ENCODE assay signal across 8 cellular contexts in the genomic region with DNA sequence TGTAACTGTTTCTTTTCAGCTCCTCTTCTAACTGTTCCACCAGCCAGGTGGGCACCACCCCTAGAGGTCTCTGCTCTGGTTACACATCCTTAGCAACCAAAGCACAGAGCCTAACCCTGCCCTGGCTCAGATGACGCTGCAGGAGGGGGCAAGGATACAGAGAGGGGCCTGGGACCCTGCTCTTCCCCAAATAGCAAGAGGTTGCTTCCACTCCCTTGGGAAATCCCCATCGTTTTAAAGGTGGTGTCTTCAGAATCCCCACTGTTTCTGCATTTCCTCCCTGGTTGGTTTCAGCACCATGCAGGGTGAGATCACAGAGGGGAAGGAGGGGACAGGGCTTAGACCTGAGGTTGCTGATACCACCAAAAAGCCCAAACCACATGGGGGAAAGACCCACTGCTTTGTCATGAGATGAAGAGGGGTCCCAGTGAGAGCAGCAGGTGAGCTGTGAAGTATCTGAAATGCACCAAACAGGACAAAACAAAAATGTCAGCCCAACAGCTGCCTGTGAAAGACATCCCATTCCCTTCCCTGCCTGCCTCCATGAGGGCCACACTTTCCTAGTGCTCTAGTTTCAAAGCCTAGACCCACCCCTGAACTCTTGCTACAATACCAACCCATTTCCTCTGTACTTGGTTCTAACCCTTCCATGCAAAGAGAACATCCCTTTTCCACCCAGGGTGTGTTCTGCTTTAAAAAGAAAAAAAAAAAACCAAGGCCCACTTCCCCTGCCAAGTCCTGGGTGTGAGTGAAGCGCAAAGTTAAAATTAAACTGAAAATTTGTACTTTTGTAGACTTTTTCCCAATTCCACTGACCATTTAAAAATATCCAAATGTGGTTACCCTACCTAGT.
DNase-seq lines count a peak whose midpoint lies in the region; ATAC-seq and TF ChIP-seq lines count a peak whose summit lies in the region.

No MANE protein-coding gene starts in this region.

- TF ChIP-seq CTCF in GM10248 (IDR thresholded peaks at IDR 0.05; ENCODE audit: control extremely low read depth, extremely low read depth, low read depth, missing control alignments) = peak; percentile 4

- H3K4me3 Mint-ChIP-seq in activated naive CD4-positive, alpha-beta T cell treated with anti-CD3 and anti-CD28 coated beads, Interleukin-2, amount 10 ng/mL, durations not matched to agents 7 days and 5 days = peak overlapping the region; percentile 33

- peaks cover 21% of the 10 kb centered on the region for H3K36me3 Mint-ChIP-seq in activated naive CD4-positive, alpha-beta T cell treated with anti-CD3 and anti-CD28 coated beads, Interleukin-2, amount 10 ng/mL, durations not matched to agents 7 days and 5 days

- H3K4me1 Mint-ChIP-seq in activated naive CD4-positive, alpha-beta T cell treated with anti-CD3 and anti-CD28 coated beads, Interleukin-2, amount 10 ng/mL, durations not matched to agents 7 days and 5 days = peaks cover 74% of the 10 kb centered on the region

- ATAC-seq in GM21786 (IDR thresholded peaks at IDR 0.05; ENCODE audit: unreplicated experiment) = peak; percentile 52

- H3K27ac Mint-ChIP-seq in activated naive CD4-positive, alpha-beta T cell treated with anti-CD3 and anti-CD28 coated beads, Interleukin-2, amount 10 ng/mL, durations not matched to agents 7 days and 5 days = peak overlapping the region; percentile 87

- DNase-seq in GM10248 (ENCODE audit: extremely low spot score) (peak; percentile 77), NOMO-1 (lab: John Stamatoyannopoulos, UW; ENCODE audit: unreplicated experiment in 2 of 2) (peak; percentile 26 to 49), middle frontal gyrus (ENCODE audit: extremely low spot score, low spot score) (no peak), RPMI8226 (no peak), NCI-H187 treated with DMSO at 0.1 percent for 48 hours (lab: John Stamatoyannopoulos, UW) (no peak)
- DNase-seq in activated naive CD4-positive, alpha-beta T cell treated with anti-CD3 and anti-CD28 coated beads, Interleukin-2, amount 10 ng/mL, durations not matched to agents 7 days and 5 days = peak; percentile 67
- DNase-seq in stimulated activated CD4-positive, alpha-beta T cell treated with anti-CD3 and anti-CD28 coated beads, Interleukin-4, amount 100 ng/mL, for 1 hour = peak; percentile 38

- no peaks in the 10 kb centered on the region for H3K27me3 Mint-ChIP-seq in activated naive CD4-positive, alpha-beta T cell treated with anti-CD3 and anti-CD28 coated beads, Interleukin-2, amount 10 ng/mL, durations not matched to agents 7 days and 5 days

- POLR2A ChIA-PET in GM10248 (lab: Yijun Ruan, JAX) = no interaction called here

- no peaks in the 10 kb centered on the region for H3K9me3 Mint-ChIP-seq in activated naive CD4-positive, alpha-beta T cell treated with anti-CD3 and anti-CD28 coated beads, Interleukin-2, amount 10 ng/mL, durations not matched to agents 7 days and 5 days

- CTCF ChIA-PET in GM10248 (lab: Yijun Ruan, JAX) = no interaction called here
- CTCF ChIA-PET in activated naive CD4-positive, alpha-beta T cell treated with anti-CD3 and anti-CD28 coated beads, Interleukin-2, amount 10 ng/mL, durations not matched to agents 7 days and 5 days (lab: Charles Lee) = interaction anchor here (0.6 kb wide), 1 partner anchor 16 kb away, joined by 3 read pairs; no protein-coding TSS in a partner anchor

Comparison
In these comparisons a context has a peak if more than half of its experiments do, and no peak if none do; other contexts are left out.
1. DNase-seq: peak in GM10248 (single experiment), NOMO-1 (2 of 2), activated naive CD4-positive, alpha-beta T cell treated with anti-CD3 and anti-CD28 coated beads, Interleukin-2, amount 10 ng/mL, durations not matched to agents 7 days and 5 days (single experiment) and stimulated activated CD4-positive, alpha-beta T cell treated with anti-CD3 and anti-CD28 coated beads, Interleukin-4, amount 100 ng/mL, for 1 hour (single experiment); none in middle frontal gyrus (single experiment), RPMI8226 (single experiment) and NCI-H187 treated with DMSO at 0.1 percent for 48 hours (single experiment).